28 cellular contexts compared by ENCODE assay signal in genomic region chr11:30987819-30988218, GRCh38.
"Had no signal": no experiment of that assay in that cellular context is flagged by ENCODE, and none has a peak within 500 bp of the region (broad histone marks: within the 10 kb centered on the region; RNA-seq: fewer than 3 reads in every experiment).

No MANE protein-coding gene starts in this region.

- DNase-seq: natural killer cell; occipital lobe; ovary; posterior cingulate gyrus; psoas muscle; right cardiac atrium; spleen; stimulated activated CD4-positive, alpha-beta T cell treated with anti-CD3 and anti-CD28 coated beads, Interleukin-12 subunit alpha, Interleukin-12 subunit beta, amount 100 ng/mL, for 4 hours; stimulated activated CD4-positive, alpha-beta T cell treated with anti-CD3 and anti-CD28 coated beads, Interleukin-1b, Interleukin-23, amount 100 ng/mL, for 48 hours; stimulated activated CD4-positive, alpha-beta T cell treated with anti-CD3 and anti-CD28 coated beads, Interleukin-4, amount 100 ng/mL, for 1 hour; stimulated activated CD4-positive, alpha-beta T cell treated with anti-CD3 and anti-CD28 coated beads, Interleukin-4, amount 100 ng/mL, for 4 hours; stimulated activated CD8-positive, alpha-beta memory T cell treated with anti-CD3 and anti-CD28 coated beads, Interleukin-4, amount 100 ng/mL, for 48 hours; stimulated activated naive CD4-positive, alpha-beta T cell; stimulated activated naive CD8-positive, alpha-beta T cell treated with anti-CD3 and anti-CD28 coated beads, Interleukin-15, amount 100 ng/mL, for 72 hours; stimulated activated naive CD8-positive, alpha-beta T cell treated with anti-CD3 and anti-CD28 coated beads, Interleukin-15, Interleukin-2, amounts not matched to agents 100 U/mL and 50 U/mL, for 24 hours; substantia nigra; testis; tibial artery; transverse colon; upper lobe of right lung; uterus had no signal

- ATAC-seq: natural killer cell; psoas muscle; right cardiac atrium; sciatic nerve; stimulated activated memory B cell treated with anti-CD40 and anti-IgM and Interleukin-4, amounts not matched to agents 10 μg/mL and 1 μg/mL and 100 μg/mL, for 72 hours; stimulated activated naive CD8-positive, alpha-beta T cell treated with anti-CD3 and anti-CD28 coated beads, Interleukin-15, amount 100 ng/mL, for 72 hours; stimulated activated naive CD8-positive, alpha-beta T cell treated with anti-CD3 and anti-CD28 coated beads, Interleukin-15, Interleukin-2, amounts not matched to agents 100 U/mL and 50 U/mL, for 24 hours; upper lobe of right lung had no signal

- H3K9ac ChIP-seq: neural progenitor cell, parathyroid adenoma had no signal

- H3K27ac ChIP-seq: neural progenitor cell, ovary, parathyroid adenoma, psoas muscle, skin epidermis, spleen, suprapubic skin, testis, tibial artery, transverse colon, upper lobe of right lung, uterus had no signal

- H3K4me2 ChIP-seq: neural progenitor cell, smooth muscle cell had no signal

- H3K4me3 ChIP-seq: neural progenitor cell, ovary, psoas muscle, skin epidermis, smooth muscle cell, spleen, suprapubic skin, testis, tibial artery, transverse colon, upper lobe of right lung, uterus had no signal

- H3K79me2 ChIP-seq: parathyroid adenoma had no signal

- H3K9me3 ChIP-seq: ovary, psoas muscle, spleen, suprapubic skin, testis, tibial artery, transverse colon, upper lobe of right lung, uterus had no signal

- H3K4me1 ChIP-seq: psoas muscle, spleen, suprapubic skin, testis, tibial artery, transverse colon, upper lobe of right lung, uterus had no signal

- H2AFZ ChIP-seq: neural progenitor cell, parathyroid adenoma had no signal

- H3K27me3 ChIP-seq: neural progenitor cell, ovary, suprapubic skin, testis, tibial artery, transverse colon, upper lobe of right lung, uterus had no signal

- H3K36me3 ChIP-seq: neural progenitor cell, ovary, spleen, suprapubic skin, tibial artery, transverse colon, upper lobe of right lung, uterus had no signal
